In the genomic region with DNA sequence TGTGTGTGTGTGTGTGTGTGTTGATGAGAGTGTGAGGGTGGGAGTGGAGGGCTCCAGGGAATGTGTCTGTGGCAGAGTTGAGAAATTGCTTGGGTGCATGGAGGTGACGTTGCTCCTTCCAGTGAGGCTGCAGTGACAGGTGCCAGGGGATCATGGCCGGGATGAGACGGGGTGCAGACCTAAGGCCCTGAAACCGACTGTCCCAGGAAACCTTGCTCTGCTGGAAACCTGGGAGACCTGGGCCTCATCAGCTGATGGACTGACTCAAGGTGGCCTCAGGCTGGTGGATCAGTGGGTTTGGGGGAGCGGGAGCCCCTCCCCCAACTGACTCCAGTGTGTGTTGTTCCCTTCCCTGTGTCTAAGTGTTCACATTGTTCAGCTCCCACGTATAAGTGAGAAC, we compare ENCODE assay signal across 15 cellular contexts. TPM values are rescaled to one million over a fixed set of nuclear protein-coding genes. Genes with fewer than 3 reads are reported as not detected.
DNase-seq lines count a peak whose midpoint lies in the region; ATAC-seq and TF ChIP-seq lines count a peak whose summit lies in the region.
"Had no signal": no experiment of that assay in that cellular context is flagged by ENCODE, and none has a peak within 500 bp of the region (broad histone marks: within the 10 kb centered on the region; RNA-seq: fewer than 3 reads in every experiment).

No MANE protein-coding gene starts in this region.

- H3K36me3 Mint-ChIP-seq in activated CD4-positive, alpha-beta memory T cell treated with anti-CD3 and anti-CD28 coated beads for 36 hours, result no peaks in the 10 kb centered on the region
- no peaks in the 10 kb centered on the region for H3K36me3 Mint-ChIP-seq in activated CD4-positive, alpha-beta memory T cell treated with anti-CD3 and anti-CD28 coated beads, Interleukin-2, amount 10 ng/mL, durations not matched to agents 7 days and 5 days (ENCODE audit: low read depth)

- H3K27ac ChIP-seq in osteoblast (ENCODE audit: low read depth, low read length), result no peak overlapping the region
- H3K27ac ChIP-seq in coronary artery, result no peak overlapping the region
- H3K27ac ChIP-seq: 22Rv1; BLaER1 treated with 17β-estradiol and CSF1 and Interleukin-3, amounts not matched to agents 10 nM and 100 nM had no signal

- H3K4me1 Mint-ChIP-seq in activated CD4-positive, alpha-beta memory T cell treated with anti-CD3 and anti-CD28 coated beads for 36 hours (ENCODE audit: low read depth), result no peaks in the 10 kb centered on the region
- no peaks in the 10 kb centered on the region for H3K4me1 Mint-ChIP-seq in activated CD4-positive, alpha-beta memory T cell treated with anti-CD3 and anti-CD28 coated beads, Interleukin-2, amount 10 ng/mL, durations not matched to agents 7 days and 5 days

- POLR2A ChIA-PET in activated CD4-positive, alpha-beta memory T cell treated with anti-CD3 and anti-CD28 coated beads for 36 hours (lab: Charles Lee), result no interaction called here
- POLR2A ChIA-PET in activated CD4-positive, alpha-beta memory T cell treated with anti-CD3 and anti-CD28 coated beads, Interleukin-2, amount 10 ng/mL, durations not matched to agents 7 days and 5 days (lab: Charles Lee), result no interaction called here

- no peaks in the 10 kb centered on the region for H3K9me3 ChIP-seq in osteoblast (ENCODE audit: low read depth, low read length)
- H3K9me3 ChIP-seq: BLaER1 treated with 17β-estradiol and CSF1 and Interleukin-3, amounts not matched to agents 10 nM and 100 nM; HAP-1 had no signal

- TF ChIP-seq CTCF in osteoblast (IDR thresholded peaks at IDR 0.05; ENCODE audit: extremely low read depth, low read depth, low read length) (no peak), coronary artery (IDR thresholded peaks at IDR 0.05) (no peak)

- no peaks in the 10 kb centered on the region for H3K36me3 ChIP-seq in osteoblast (ENCODE audit: insufficient read depth, low read length)
- H3K36me3 ChIP-seq: BLaER1 treated with 17β-estradiol and CSF1 and Interleukin-3, amounts not matched to agents 10 nM and 100 nM; HAP-1 had no signal

- no peak for ATAC-seq in HG03442 (IDR thresholded peaks at IDR 0.05; ENCODE audit: unreplicated experiment)
- ATAC-seq: HepG2 had no signal

- H3K27me3 Mint-ChIP-seq in activated CD4-positive, alpha-beta memory T cell treated with anti-CD3 and anti-CD28 coated beads for 36 hours, result no peaks in the 10 kb centered on the region
- H3K27me3 Mint-ChIP-seq in activated CD4-positive, alpha-beta memory T cell treated with anti-CD3 and anti-CD28 coated beads, Interleukin-2, amount 10 ng/mL, durations not matched to agents 7 days and 5 days, result no peaks in the 10 kb centered on the region

- CTCF ChIA-PET in activated CD4-positive, alpha-beta memory T cell treated with anti-CD3 and anti-CD28 coated beads for 36 hours (lab: Charles Lee), result no interaction called here
- CTCF ChIA-PET in activated CD4-positive, alpha-beta memory T cell treated with anti-CD3 and anti-CD28 coated beads, Interleukin-2, amount 10 ng/mL, durations not matched to agents 7 days and 5 days (lab: Charles Lee), result no interaction called here

- peaks cover 10% of the 10 kb centered on the region for H3K27me3 ChIP-seq in osteoblast (ENCODE audit: insufficient read depth, low read length)
- H3K27me3 ChIP-seq: BLaER1 treated with 17β-estradiol and CSF1 and Interleukin-3, amounts not matched to agents 10 nM and 100 nM had no signal

- no peaks in the 10 kb centered on the region for H3K79me2 ChIP-seq in osteoblast (ENCODE audit: insufficient read depth, low read length)

- no peak overlapping the region for H3K4me3 ChIP-seq in osteoblast (ENCODE audit: insufficient read depth, low read length)
- H3K4me3 ChIP-seq in coronary artery, result no peak overlapping the region
- H3K4me3 ChIP-seq: BLaER1 treated with 17β-estradiol and CSF1 and Interleukin-3, amounts not matched to agents 10 nM and 100 nM; HAP-1 had no signal

- intact Hi-C loops in activated CD4-positive, alpha-beta memory T cell treated with anti-CD3 and anti-CD28 coated beads for 36 hours (cut with micrococcal nuclease), result no loop called here

- H2AFZ ChIP-seq in osteoblast (ENCODE audit: low read length), result no peak overlapping the region

- no peaks in the 10 kb centered on the region for H4K20me1 ChIP-seq in osteoblast (ENCODE audit: insufficient read depth, low read length)
- H4K20me1 ChIP-seq: BLaER1 treated with 17β-estradiol and CSF1 and Interleukin-3, amounts not matched to agents 10 nM and 100 nM had no signal

- H3K27ac Mint-ChIP-seq in activated CD4-positive, alpha-beta memory T cell treated with anti-CD3 and anti-CD28 coated beads for 36 hours, result no peak overlapping the region
- no peak overlapping the region for H3K27ac Mint-ChIP-seq in activated CD4-positive, alpha-beta memory T cell treated with anti-CD3 and anti-CD28 coated beads, Interleukin-2, amount 10 ng/mL, durations not matched to agents 7 days and 5 days
- H3K27ac Mint-ChIP-seq: CD4-positive, alpha-beta T cell had no signal

- DNase-seq in activated CD4-positive, alpha-beta memory T cell treated with anti-CD3 and anti-CD28 coated beads for 36 hours, result peak; percentile 4
- no peak for DNase-seq in activated CD4-positive, alpha-beta memory T cell treated with anti-CD3 and anti-CD28 coated beads, Interleukin-2, amount 10 ng/mL, durations not matched to agents 7 days and 5 days
- DNase-seq in ecto neural progenitor cell (ENCODE audit: low spot score), result peak; percentile 11
- peak; percentile 48 for DNase-seq in osteoblast (ENCODE audit: insufficient read length, low spot score, missing footprints)
- no peak for DNase-seq in coronary artery (ENCODE audit: low spot score)
- no peak for DNase-seq in superior temporal gyrus (ENCODE audit: extremely low spot score)
- DNase-seq: CD4-positive, alpha-beta T cell; DMS153; GF-D8; GOT3 had no signal

- peaks cover 3% of the 10 kb centered on the region for H3K4me1 ChIP-seq in osteoblast (ENCODE audit: insufficient read depth, low read length)
- H3K4me1 ChIP-seq: HAP-1 had no signal

- H3K9me3 Mint-ChIP-seq in activated CD4-positive, alpha-beta memory T cell treated with anti-CD3 and anti-CD28 coated beads for 36 hours, result no peaks in the 10 kb centered on the region
- H3K9me3 Mint-ChIP-seq in activated CD4-positive, alpha-beta memory T cell treated with anti-CD3 and anti-CD28 coated beads, Interleukin-2, amount 10 ng/mL, durations not matched to agents 7 days and 5 days, result no peaks in the 10 kb centered on the region
- H3K9me3 Mint-ChIP-seq: CD4-positive, alpha-beta T cell had no signal

- no peak overlapping the region for H3K4me3 Mint-ChIP-seq in activated CD4-positive, alpha-beta memory T cell treated with anti-CD3 and anti-CD28 coated beads for 36 hours
- no peak overlapping the region for H3K4me3 Mint-ChIP-seq in activated CD4-positive, alpha-beta memory T cell treated with anti-CD3 and anti-CD28 coated beads, Interleukin-2, amount 10 ng/mL, durations not matched to agents 7 days and 5 days
- H3K4me3 Mint-ChIP-seq: CD4-positive, alpha-beta T cell had no signal

- no peak overlapping the region for H3K4me2 ChIP-seq in osteoblast (ENCODE audit: insufficient read depth, low read length)
- H3K4me2 ChIP-seq: BLaER1 treated with 17β-estradiol and CSF1 and Interleukin-3, amounts not matched to agents 10 nM and 100 nM had no signal

RNA-seq across cellular contexts. Expression of a gene that starts 56.6 kb away (rescaled TPM):
- total RNA-seq in activated CD4-positive, alpha-beta memory T cell treated with anti-CD3 and anti-CD28 coated beads for 36 hours, result not detected
- total RNA-seq in activated CD4-positive, alpha-beta memory T cell treated with anti-CD3 and anti-CD28 coated beads, Interleukin-2, amount 10 ng/mL, durations not matched to agents 7 days and 5 days, result not detected
- under 0.01 and 0.29 TPM in 2 replicates for total RNA-seq in osteoblast
- total RNA-seq: CD4-positive, alpha-beta T cell had no signal

Comparison
In these comparisons a context has a peak if more than half of its experiments do, and no peak if none do; other contexts are left out.
1. DNase-seq: peak in activated CD4-positive, alpha-beta memory T cell treated with anti-CD3 and anti-CD28 coated beads for 36 hours (single experiment), ecto neural progenitor cell (single experiment) and osteoblast (single experiment); none in activated CD4-positive, alpha-beta memory T cell treated with anti-CD3 and anti-CD28 coated beads, Interleukin-2, amount 10 ng/mL, durations not matched to agents 7 days and 5 days (single experiment), coronary artery (single experiment) and superior temporal gyrus (single experiment).